Comparison of ENCODE assay signal across 10 cellular contexts in genomic region chr17:50935201-50936124, GRCh38.
DNase-seq lines count a peak whose midpoint lies in the region; ATAC-seq lines count a peak whose summit lies in the region.
"Had no signal": no experiment of that assay in that cellular context is flagged by ENCODE, and none has a peak within 500 bp of the region (broad histone marks: within the 10 kb centered on the region; RNA-seq: fewer than 3 reads in every experiment).

No MANE protein-coding gene starts in this region.

- DNase-seq in SIG-M5 treated with dmso at 0.1 percent for 504 hours (lab: John Stamatoyannopoulos, UW; ENCODE audit: unreplicated experiment), result peak; percentile 28
- DNase-seq in SIG-M5 (lab: John Stamatoyannopoulos, UW), result no peak
- peak; percentile 91 for DNase-seq in medulla oblongata (ENCODE audit: extremely low spot score)
- no peak for DNase-seq in effector CD8-positive, alpha-beta T cell (lab: John Stamatoyannopoulos, UW)
- DNase-seq in COLO668 (lab: John Stamatoyannopoulos, UW; ENCODE audit: unreplicated experiment), result no peak
- no peak for DNase-seq in KBM-7
- DNase-seq: activated naive CD4-positive, alpha-beta T cell treated with anti-CD3 and anti-CD28 coated beads, Interleukin-2, amount 10 ng/mL, durations not matched to agents 7 days and 5 days; T-helper 1 cell had no signal

- H3K27ac ChIP-seq in cingulate gyrus (ENCODE audit: low read depth, low read length), result peak overlapping the region; percentile 81

- in situ Hi-C loops in KBM-7 (cut with MboI; ENCODE audit: low pct_unique_long_range_greater_than_20kb, low sequenced_read_pairs), result no loop called here

- no peak for ATAC-seq in GM18520 (IDR thresholded peaks at IDR 0.05; ENCODE audit: unreplicated experiment)

Comparison
In these comparisons a context has a peak if more than half of its experiments do, and no peak if none do; other contexts are left out.
1. DNase-seq: peak in SIG-M5 treated with dmso at 0.1 percent for 504 hours (single experiment) and medulla oblongata (single experiment); none in SIG-M5 (single experiment), effector CD8-positive, alpha-beta T cell (single experiment), COLO668 (single experiment) and KBM-7 (single experiment).